Comparison of ENCODE assay signal across 16 cellular contexts in genomic region chr5:118578093-118578492, GRCh38.
"Had no signal": no experiment of that assay in that cellular context is flagged by ENCODE, and none has a peak within 500 bp of the region (broad histone marks: within the 10 kb centered on the region; RNA-seq: fewer than 3 reads in every experiment).

No MANE protein-coding gene starts in this region.

- ATAC-seq: activated CD4-positive, alpha-beta T cell treated with anti-CD3 and anti-CD28 coated beads for 36 hours; activated CD8-positive, alpha-beta T cell treated with anti-CD3 and anti-CD28 coated beads for 36 hours; body of pancreas; naive thymus-derived CD4-positive, alpha-beta T cell; right lobe of liver had no signal

- H3K9me3 Mint-ChIP-seq: activated CD8-positive, alpha-beta T cell treated with anti-CD3 and anti-CD28 coated beads for 36 hours; activated T-helper 1 cell treated with anti-CD3 and anti-CD28 coated beads, Interleukin-12 subunit alpha, Interleukin-12 subunit beta, Interleukin-2, Interleukin-4 antibody, amounts not matched to agents 30 ng/mL and 10 ng/mL and 1 ng/mL, durations not matched to agents 14 hours and 24 hours and 36 hours had no signal

- H3K27ac Mint-ChIP-seq: activated CD4-positive, alpha-beta T cell treated with anti-CD3 and anti-CD28 coated beads for 36 hours; activated CD8-positive, alpha-beta T cell treated with anti-CD3 and anti-CD28 coated beads for 36 hours; activated naive CD4-positive, alpha-beta T cell treated with anti-CD3 and anti-CD28 coated beads for 36 hours; activated T-helper 1 cell treated with anti-CD3 and anti-CD28 coated beads, Interleukin-12 subunit alpha, Interleukin-12 subunit beta, Interleukin-2, Interleukin-4 antibody, amounts not matched to agents 30 ng/mL and 10 ng/mL and 1 ng/mL, durations not matched to agents 14 hours and 24 hours and 36 hours; mesothelial cell of epicardium had no signal

- H3K36me3 ChIP-seq: right lobe of liver, SJSA1, suprapubic skin had no signal

- H3K4me3 Mint-ChIP-seq: activated CD4-positive, alpha-beta T cell treated with anti-CD3 and anti-CD28 coated beads for 36 hours; activated CD8-positive, alpha-beta T cell treated with anti-CD3 and anti-CD28 coated beads for 36 hours; activated naive CD4-positive, alpha-beta T cell treated with anti-CD3 and anti-CD28 coated beads for 36 hours; activated T-helper 1 cell treated with anti-CD3 and anti-CD28 coated beads, Interleukin-12 subunit alpha, Interleukin-12 subunit beta, Interleukin-2, Interleukin-4 antibody, amounts not matched to agents 30 ng/mL and 10 ng/mL and 1 ng/mL, durations not matched to agents 14 hours and 24 hours and 36 hours; mesothelial cell of epicardium; naive thymus-derived CD4-positive, alpha-beta T cell had no signal

- H3K4me3 ChIP-seq: body of pancreas, right lobe of liver, SJSA1, suprapubic skin had no signal

- H3K4me1 ChIP-seq: body of pancreas, parathyroid adenoma, right lobe of liver, SJSA1 had no signal

- H3K4me1 Mint-ChIP-seq: activated CD4-positive, alpha-beta T cell treated with anti-CD3 and anti-CD28 coated beads for 36 hours; mesothelial cell of epicardium; naive thymus-derived CD4-positive, alpha-beta T cell had no signal

- H3K27me3 ChIP-seq: body of pancreas, right lobe of liver, SJSA1, suprapubic skin had no signal

- H3K27me3 Mint-ChIP-seq: activated CD4-positive, alpha-beta T cell treated with anti-CD3 and anti-CD28 coated beads for 36 hours; activated CD8-positive, alpha-beta T cell treated with anti-CD3 and anti-CD28 coated beads for 36 hours; naive thymus-derived CD4-positive, alpha-beta T cell had no signal

- H3K79me2 ChIP-seq: parathyroid adenoma had no signal

- H2AFZ ChIP-seq: parathyroid adenoma had no signal

- H3K9me3 ChIP-seq: body of pancreas, right lobe of liver, SJSA1, suprapubic skin had no signal

- H3K27ac ChIP-seq: body of pancreas, epithelial cell of prostate, parathyroid adenoma, right lobe of liver, SJSA1, suprapubic skin, VCaP had no signal

- H3K36me3 Mint-ChIP-seq: mesothelial cell of epicardium; naive thymus-derived CD4-positive, alpha-beta T cell had no signal

- H3K9ac ChIP-seq: parathyroid adenoma had no signal

- DNase-seq: activated CD4-positive, alpha-beta T cell treated with anti-CD3 and anti-CD28 coated beads for 36 hours; activated CD8-positive, alpha-beta T cell treated with anti-CD3 and anti-CD28 coated beads for 36 hours; activated naive CD4-positive, alpha-beta T cell treated with anti-CD3 and anti-CD28 coated beads for 36 hours; body of pancreas; effector memory CD4-positive, alpha-beta T cell; naive thymus-derived CD4-positive, alpha-beta T cell; right lobe of liver; stimulated activated CD4-positive, alpha-beta T cell treated with anti-CD3 and anti-CD28 coated beads, Interleukin-2, amount 100 ng/mL, for 48 hours; stimulated activated naive CD4-positive, alpha-beta T cell treated with Interleukin-2 at 50 U/mL for 16 hours had no signal
